Comparison of ENCODE assay signal across 30 cellular contexts in genomic region chr13:66943530-66943929, GRCh38.
"Had no signal": no experiment of that assay in that cellular context is flagged by ENCODE, and none has a peak within 500 bp of the region (broad histone marks: within the 10 kb centered on the region; RNA-seq: fewer than 3 reads in every experiment).

No MANE protein-coding gene starts in this region.

- H3K4me2 ChIP-seq: neural progenitor cell had no signal

- H3K27ac Mint-ChIP-seq: naive thymus-derived CD8-positive, alpha-beta T cell; natural killer cell treated with Interleukin-12 subunit alpha and Interleukin-12 subunit beta and Interleukin-15 and Interleukin-18, amount 100 ng/mL, for 72 hours; nephron progenitor cell; neural progenitor cell; progenitor cell of endocrine pancreas; stimulated activated effector memory CD8-positive, alpha-beta T cell treated with anti-CD3 and anti-CD28 coated beads, Interleukin-12 subunit alpha, Interleukin-12 subunit beta, amount 100 ng/mL, for 72 hours; stimulated activated naive CD8-positive, alpha-beta T cell treated with anti-CD3 and anti-CD28 coated beads, Interleukin-15, amount 100 ng/mL, for 72 hours; type B pancreatic cell had no signal

- DNase-seq: naive thymus-derived CD8-positive, alpha-beta T cell; nephron progenitor cell; occipital lobe; ovary; posterior cingulate gyrus; psoas muscle; right cardiac atrium; right lobe of liver; sigmoid colon; small intestine; stimulated activated CD4-positive, alpha-beta T cell treated with anti-CD3 and anti-CD28 coated beads, Interleukin-15, amount 100 ng/mL, for 24 hours; stimulated activated CD4-positive, alpha-beta T cell treated with anti-CD3 and anti-CD28 coated beads, Interleukin-2, amount 100 ng/mL, for 24 hours; stimulated activated CD4-positive, alpha-beta T cell treated with anti-CD3 and anti-CD28 coated beads, Interleukin-2, amount 100 ng/mL, for 48 hours; stimulated activated CD4-positive, alpha-beta T cell treated with anti-CD3 and anti-CD28 coated beads, Interleukin-4, amount 100 ng/mL, for 24 hours; stimulated activated naive CD4-positive, alpha-beta T cell; stimulated activated naive CD8-positive, alpha-beta T cell treated with anti-CD3 and anti-CD28 coated beads, Interleukin-15, amount 100 ng/mL, for 72 hours; stimulated activated naive CD8-positive, alpha-beta T cell treated with anti-CD3 and anti-CD28 coated beads, Interleukin-15, Interleukin-2, amounts not matched to agents 100 U/mL and 50 U/mL, for 24 hours; substantia nigra; testis; tibial artery; transverse colon; upper lobe of right lung; uterus had no signal

- H3K4me3 Mint-ChIP-seq: naive thymus-derived CD8-positive, alpha-beta T cell; natural killer cell treated with Interleukin-12 subunit alpha and Interleukin-12 subunit beta and Interleukin-15 and Interleukin-18, amount 100 ng/mL, for 72 hours; nephron progenitor cell; neural progenitor cell; stimulated activated effector memory CD8-positive, alpha-beta T cell treated with anti-CD3 and anti-CD28 coated beads, Interleukin-12 subunit alpha, Interleukin-12 subunit beta, amount 100 ng/mL, for 72 hours; stimulated activated naive CD8-positive, alpha-beta T cell treated with anti-CD3 and anti-CD28 coated beads, Interleukin-15, amount 100 ng/mL, for 72 hours; type B pancreatic cell had no signal

- H3K27me3 ChIP-seq: neural progenitor cell, ovary, right lobe of liver, sigmoid colon, suprapubic skin, testis, tibial artery, transverse colon, upper lobe of right lung, uterus had no signal

- H3K4me1 ChIP-seq: neural progenitor cell, parathyroid adenoma, psoas muscle, right lobe of liver, sigmoid colon, suprapubic skin, testis, tibial artery, transverse colon, upper lobe of right lung, uterus had no signal

- H3K36me3 ChIP-seq: neural progenitor cell, ovary, right lobe of liver, sigmoid colon, suprapubic skin, tibial artery, transverse colon, upper lobe of right lung, uterus had no signal

- H3K9me3 Mint-ChIP-seq: nephron progenitor cell; neural progenitor cell; stimulated activated naive CD8-positive, alpha-beta T cell treated with anti-CD3 and anti-CD28 coated beads, Interleukin-15, amount 100 ng/mL, for 72 hours; type B pancreatic cell had no signal

- H3K9ac ChIP-seq: neural progenitor cell, parathyroid adenoma had no signal

- H3K4me3 ChIP-seq: neural progenitor cell, ovary, psoas muscle, right lobe of liver, sigmoid colon, suprapubic skin, testis, tibial artery, transverse colon, upper lobe of right lung, uterus had no signal

- H3K27me3 Mint-ChIP-seq: naive thymus-derived CD8-positive, alpha-beta T cell; natural killer cell treated with Interleukin-12 subunit alpha and Interleukin-12 subunit beta and Interleukin-15 and Interleukin-18, amount 100 ng/mL, for 72 hours; progenitor cell of endocrine pancreas; stimulated activated naive CD8-positive, alpha-beta T cell treated with anti-CD3 and anti-CD28 coated beads, Interleukin-15, amount 100 ng/mL, for 72 hours; type B pancreatic cell had no signal

- H3K9me3 ChIP-seq: ovary, psoas muscle, right lobe of liver, sigmoid colon, suprapubic skin, testis, tibial artery, transverse colon, upper lobe of right lung, uterus had no signal

- H3K27ac ChIP-seq: neural progenitor cell, ovary, parathyroid adenoma, psoas muscle, right lobe of liver, sigmoid colon, suprapubic skin, testis, tibial artery, transverse colon, upper lobe of right lung, uterus had no signal

- H2AFZ ChIP-seq: neural progenitor cell, parathyroid adenoma had no signal

- H3K4me1 Mint-ChIP-seq: nephron progenitor cell; neural progenitor cell; stimulated activated effector memory CD8-positive, alpha-beta T cell treated with anti-CD3 and anti-CD28 coated beads, Interleukin-12 subunit alpha, Interleukin-12 subunit beta, amount 100 ng/mL, for 72 hours; stimulated activated naive CD8-positive, alpha-beta T cell treated with anti-CD3 and anti-CD28 coated beads, Interleukin-15, amount 100 ng/mL, for 72 hours had no signal

- ATAC-seq: naive thymus-derived CD8-positive, alpha-beta T cell; natural killer cell treated with Interleukin-12 subunit alpha and Interleukin-12 subunit beta and Interleukin-15 and Interleukin-18, amount 100 ng/mL, for 72 hours; psoas muscle; right cardiac atrium; right lobe of liver; stimulated activated effector memory CD8-positive, alpha-beta T cell treated with anti-CD3 and anti-CD28 coated beads, Interleukin-12 subunit alpha, Interleukin-12 subunit beta, amount 100 ng/mL, for 72 hours; stimulated activated naive CD8-positive, alpha-beta T cell treated with anti-CD3 and anti-CD28 coated beads, Interleukin-15, amount 100 ng/mL, for 72 hours; stimulated activated naive CD8-positive, alpha-beta T cell treated with anti-CD3 and anti-CD28 coated beads, Interleukin-15, Interleukin-2, amounts not matched to agents 100 U/mL and 50 U/mL, for 24 hours; upper lobe of right lung had no signal

- H3K79me2 ChIP-seq: parathyroid adenoma had no signal

- H3K36me3 Mint-ChIP-seq: naive thymus-derived CD8-positive, alpha-beta T cell; natural killer cell treated with Interleukin-12 subunit alpha and Interleukin-12 subunit beta and Interleukin-15 and Interleukin-18, amount 100 ng/mL, for 72 hours; neural progenitor cell; stimulated activated effector memory CD8-positive, alpha-beta T cell treated with anti-CD3 and anti-CD28 coated beads, Interleukin-12 subunit alpha, Interleukin-12 subunit beta, amount 100 ng/mL, for 72 hours; type B pancreatic cell had no signal
